ENCODE assay signal across 22 cellular contexts in the genomic region with DNA sequence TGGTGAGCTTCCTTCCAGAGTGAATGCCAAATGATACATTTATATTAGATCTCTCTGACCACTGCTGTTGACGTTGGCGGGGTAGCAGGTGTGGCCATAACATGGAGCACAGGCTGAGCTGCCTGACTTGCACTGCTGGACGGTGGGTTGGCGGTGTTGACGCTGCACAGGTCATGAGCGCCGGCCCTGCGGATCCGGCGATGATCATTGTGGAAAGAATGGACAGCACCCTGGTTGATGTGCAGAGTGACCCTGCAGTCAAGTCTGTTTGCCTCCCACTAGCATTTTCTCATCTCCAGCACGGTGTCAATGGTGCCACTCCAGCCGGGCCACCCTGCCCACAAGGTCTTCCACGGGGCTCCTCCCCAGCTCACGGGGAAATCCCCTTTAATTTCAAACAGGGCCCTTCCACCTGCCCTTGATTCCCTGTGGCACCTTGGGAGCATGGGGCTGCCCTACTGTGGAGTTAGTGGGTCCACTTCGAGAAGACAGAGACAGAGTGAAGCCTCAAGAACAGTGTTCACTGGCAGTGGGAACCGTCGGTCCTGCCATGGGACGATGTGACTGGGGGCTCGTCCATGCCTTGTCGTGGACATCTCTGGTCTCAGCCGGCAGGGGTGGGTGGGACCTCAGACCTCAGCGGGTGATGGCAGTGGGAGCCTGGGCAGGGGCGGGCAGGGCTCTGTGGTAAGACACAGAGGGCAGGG.
"Had no signal": no experiment of that assay in that cellular context is flagged by ENCODE, and none has a peak within 500 bp of the region (broad histone marks: within the 10 kb centered on the region; RNA-seq: fewer than 3 reads in every experiment).

No MANE protein-coding gene starts in this region.

- H3K79me2 ChIP-seq: parathyroid adenoma had no signal

- H3K9me3 ChIP-seq: right lobe of liver had no signal

- H3K4me3 ChIP-seq: adrenal gland, breast epithelium, gastroesophageal sphincter, heart left ventricle, neural progenitor cell, right lobe of liver, stomach had no signal

- ATAC-seq: activated CD4-positive, CD25-positive, alpha-beta regulatory T cell treated with anti-CD3 and anti-CD28 coated beads, Interleukin-2, amount 50 U/mL, for 24 hours; activated CD8-positive, alpha-beta T cell treated with anti-CD3 and anti-CD28 coated beads, Interleukin-2, amount 10 ng/mL, durations not matched to agents 7 days and 5 days; gastroesophageal sphincter; heart left ventricle; left colon; naive thymus-derived CD8-positive, alpha-beta T cell; right lobe of liver; SK-N-SH treated with all-trans-retinoic acid at 6 μM for 48 hours; stimulated activated memory B cell treated with anti-CD40 and anti-IgM and Interleukin-4, amounts not matched to agents 10 μg/mL and 1 μg/mL and 100 μg/mL, for 72 hours had no signal

- H3K27me3 ChIP-seq: adrenal gland, neural progenitor cell, right lobe of liver, stomach had no signal

- H2AFZ ChIP-seq: neural progenitor cell, parathyroid adenoma had no signal

- H3K4me1 ChIP-seq: adrenal gland, breast epithelium, gastroesophageal sphincter, heart left ventricle, neural progenitor cell, parathyroid adenoma, right lobe of liver, stomach had no signal

- H3K4me2 ChIP-seq: neural progenitor cell had no signal

- DNase-seq: activated CD4-positive, alpha-beta T cell treated with anti-CD3 and anti-CD28 coated beads, Interleukin-2, amount 50 U/mL, for 1 hour; activated CD8-positive, alpha-beta T cell treated with anti-CD3 and anti-CD28 coated beads, Interleukin-2, amount 10 ng/mL, durations not matched to agents 7 days and 5 days; adrenal gland; islet precursor cell; left colon; naive thymus-derived CD8-positive, alpha-beta T cell; small intestine; stimulated activated CD4-positive, alpha-beta T cell treated with anti-CD3 and anti-CD28 coated beads, Interleukin-15, amount 100 ng/mL, for 24 hours; stomach; trophoblast cell had no signal

- FAIRE-seq: astrocyte, small intestine had no signal

- H3K36me3 ChIP-seq: adrenal gland, breast epithelium, gastroesophageal sphincter, heart left ventricle, neural progenitor cell, right lobe of liver, stomach had no signal

- H3K27ac ChIP-seq: adrenal gland, breast epithelium, epithelial cell of prostate, gastroesophageal sphincter, heart left ventricle, neural progenitor cell, parathyroid adenoma, right lobe of liver, stomach, VCaP had no signal
